In genomic region chr2:127511917-127512316, GRCh38 we compare ENCODE assay signal across 21 cellular contexts. TPM values are rescaled to one million over a fixed set of nuclear protein-coding genes. Genes with fewer than 3 reads are reported as not detected.
DNase-seq lines count a peak whose midpoint lies in the region; ATAC-seq, FAIRE-seq and TF ChIP-seq lines count a peak whose summit lies in the region.
"Had no signal": no experiment of that assay in that cellular context is flagged by ENCODE, and none has a peak within 500 bp of the region (broad histone marks: within the 10 kb centered on the region; RNA-seq: fewer than 3 reads in every experiment).

No MANE protein-coding gene starts in this region.

- H3K4me3 Mint-ChIP-seq in WTC11 = no peak overlapping the region
- no peak overlapping the region for H3K4me3 Mint-ChIP-seq in mesothelial cell of epicardium
- H3K4me3 Mint-ChIP-seq in T-cell = no peak overlapping the region

- intact Hi-C loops in HepG2 (cut with micrococcal nuclease; ENCODE audit: unreplicated experiment) (loop anchor here (2.0 kb wide), 1 partner anchor 15 kb away; the partner anchor contains the start of gene IWS1), right lobe of liver (cut with DNase I) (no loop called here)

- H3K27ac ChIP-seq in HepG2 (ENCODE audit: extremely low read length, insufficient read depth, low read length) = peak overlapping the region; percentile 60
- no peak overlapping the region for H3K27ac ChIP-seq in right lobe of liver
- H3K27ac ChIP-seq: adrenal gland had no signal

- H3K4me3 ChIP-seq in HepG2 (replicated peaks in 1 of 3; ENCODE audit: insufficient read depth in 1 of 3, low read depth in 2 of 3, low read length in 3 of 3) (no peak overlapping the region), right lobe of liver (no peak overlapping the region)
- H3K4me3 ChIP-seq: adrenal gland, GM12878, uterus had no signal

- peaks cover 96% of the 10 kb centered on the region for H3K79me2 ChIP-seq in HepG2 (ENCODE audit: insufficient read depth, low read length)

- H3K27me3 ChIP-seq in HepG2 (ENCODE audit: control insufficient read depth in 1 of 2, insufficient read depth in 2 of 2, low read length in 2 of 2) (no peaks in the 10 kb centered on the region), right lobe of liver (no peaks in the 10 kb centered on the region)
- H3K27me3 ChIP-seq: adrenal gland, uterus had no signal

- DNase-seq in HepG2 (ENCODE audit: low spot score) = no peak
- no peak for DNase-seq in right lobe of liver
- DNase-seq in WTC11 (ENCODE audit: low spot score) = no peak
- no peak for DNase-seq in mesothelial cell of epicardium (ENCODE audit: low spot score in 2 of 2, unreplicated experiment in 2 of 2)
- no peak for DNase-seq in T-cell
- DNase-seq in NCI-H2171 treated with DMSO at 0.1 percent for 48 hours (lab: John Stamatoyannopoulos, UW) = no peak
- no peak for DNase-seq in NCI-H1105 (lab: John Stamatoyannopoulos, UW)
- DNase-seq: activated CD4-positive, alpha-beta T cell treated with anti-CD3 and anti-CD28 coated beads for 4 hours; activated effector memory CD4-positive, alpha-beta T cell treated with Interleukin-2 at 50 U/mL for 16 hours; adrenal gland; cortex of kidney; DMS79; head of caudate nucleus; NCI-H187 treated with DMSO at 0.1 percent for 48 hours; NCI-H2227 treated with DMSO at 0.1 percent for 48 hours; SW 1271; uterus had no signal

- TF ChIP-seq EP300 in HepG2 (IDR thresholded peaks at IDR 0.05; ENCODE audit: low read depth in 2 of 2, low read length in 2 of 2) (no peak), HepG2 (CRISPR knock-in tag; IDR thresholded peaks at IDR 0.05; ENCODE audit: borderline replicate concordance) (no peak)

- in situ Hi-C loops in HepG2 (cut with HindIII; ENCODE audit: extremely low pct_ligation_motif_present, low pct_unique_long_range_greater_than_20kb) = no loop called here

- BruUV-seq in HepG2 (replicated peaks; lab: Mats Ljungman, UMichigan) = no TSS peak

- H3K36me3 Mint-ChIP-seq in WTC11 = peaks cover 6% of the 10 kb centered on the region
- H3K36me3 Mint-ChIP-seq in mesothelial cell of epicardium = peaks cover 6% of the 10 kb centered on the region
- H3K36me3 Mint-ChIP-seq in T-cell = peaks cover 36% of the 10 kb centered on the region

- ATAC-seq in HepG2 (no peak), right lobe of liver (no peak), WTC11 (no peak), T-cell (replicated peaks in 1 of 4) (no peak), GM21447 (IDR thresholded peaks at IDR 0.05; ENCODE audit: unreplicated experiment) (no peak)
- ATAC-seq: GM12878 had no signal

- peak overlapping the region; percentile 4; the same call in 1 of the 2 replicates for H3K4me2 ChIP-seq in HepG2 (ENCODE audit: low read depth, low read length)

- H3K36me3 ChIP-seq in HepG2 (replicated peaks in 1 of 2; ENCODE audit: control insufficient read depth in 1 of 2, insufficient read depth in 2 of 2, low read length in 2 of 2) = peaks cover 12 to 44% of the 10 kb centered on the region in 2 experiments
- H3K36me3 ChIP-seq in right lobe of liver = peaks cover 0 to 12% (median 0%) of the 10 kb centered on the region in 4 donors
- H3K36me3 ChIP-seq: uterus had no signal

- no peak overlapping the region for H2AFZ ChIP-seq in HepG2 (ENCODE audit: low read length)

- CTCF ChIA-PET in HepG2 (lab: Yijun Ruan, JAX; ENCODE audit: low intra/inter-chr PET ratio, low total read pairs) = no interaction called here
- CTCF ChIA-PET in WTC11 (lab: Charles Lee) = no interaction called here
- CTCF ChIA-PET in T-cell (lab: Charles Lee) = no interaction called here

- H3K27ac Mint-ChIP-seq in WTC11 (peak overlapping the region; percentile 28; the same call in 1 of the 2 replicates), mesothelial cell of epicardium (peak overlapping the region; percentile 35), T-cell (peak overlapping the region in 1 of 2 donors; percentile 13)

- TF ChIP-seq CTCF in HepG2 (CRISPR knock-in tag; IDR thresholded peaks at IDR 0.05) (no peak), right lobe of liver (IDR thresholded peaks at IDR 0.05) (no peak), WTC11 (IDR thresholded peaks at IDR 0.05) (no peak), mesothelial cell of epicardium (IDR thresholded peaks at IDR 0.05; ENCODE audit: unreplicated experiment) (no peak)

- TF ChIP-seq POLR2A in HepG2 (IDR thresholded peaks at IDR 0.05; ENCODE audit: insufficient read depth in 1 of 2, low read depth in 2 of 2, low read length in 2 of 2) (no peak), right lobe of liver (IDR thresholded peaks at IDR 0.05) (no peak)

- 95% methylated on average over 1 of the region's 1 CpG for WGBS in HepG2 (ENCODE audit: low lambda C conversion rate)
- 38% methylated on average over 1 of the region's 1 CpG for WGBS in right lobe of liver (ENCODE audit: insufficient coverage, low coverage, low lambda C conversion rate, missing lambda C conversion rate)

- H3K9ac ChIP-seq in HepG2 (ENCODE audit: insufficient read depth, low read depth, low read length) = no peak overlapping the region

- H4K20me1 ChIP-seq in HepG2 (ENCODE audit: insufficient read depth, low read length) = peaks cover 54% of the 10 kb centered on the region

- H3K4me1 ChIP-seq in HepG2 (ENCODE audit: insufficient read depth, low read length) (peaks cover 60% of the 10 kb centered on the region), right lobe of liver (peaks cover 0 to 26% (median 6%) of the 10 kb centered on the region in 4 donors)

- H3K27me3 Mint-ChIP-seq in WTC11 (ENCODE audit: low read depth) = no peaks in the 10 kb centered on the region
- H3K27me3 Mint-ChIP-seq in mesothelial cell of epicardium (ENCODE audit: low read depth) = no peaks in the 10 kb centered on the region
- H3K27me3 Mint-ChIP-seq in T-cell = no peaks in the 10 kb centered on the region

- no peaks in the 10 kb centered on the region for H3K9me3 ChIP-seq in HepG2 (ENCODE audit: low read length)
- H3K9me3 ChIP-seq in right lobe of liver = no peaks in the 10 kb centered on the region
- H3K9me3 ChIP-seq: adrenal gland, uterus had no signal

- POLR2A ChIA-PET in HepG2 (lab: Yijun Ruan, JAX) = interaction anchor here (7.1 kb wide), 1 partner anchor 14 kb away, joined by 41 read pairs; the partner anchor contains the start of gene IWS1
- POLR2A ChIA-PET in WTC11 (lab: Charles Lee) = no interaction called here
- POLR2A ChIA-PET in T-cell (lab: Charles Lee) = interaction anchor here in 1 of 2 donors (1.0 kb wide), 1 partner anchor 17 kb away, joined by 5 read pairs; no protein-coding TSS in a partner anchor

- H3K4me1 Mint-ChIP-seq in WTC11 = peaks cover 44% of the 10 kb centered on the region
- H3K4me1 Mint-ChIP-seq in mesothelial cell of epicardium = peaks cover 15% of the 10 kb centered on the region
- H3K4me1 Mint-ChIP-seq in T-cell = peaks cover 94 to 97% (median 95%) of the 10 kb centered on the region in 3 donors

- no peaks in the 10 kb centered on the region for H3K9me3 Mint-ChIP-seq in WTC11
- no peaks in the 10 kb centered on the region for H3K9me3 Mint-ChIP-seq in mesothelial cell of epicardium
- no peaks in the 10 kb centered on the region for H3K9me3 Mint-ChIP-seq in T-cell

- no peak for TF ChIP-seq RAD21 in HepG2 (CRISPR knock-in tag; IDR thresholded peaks at IDR 0.05)

- no peak for FAIRE-seq in HepG2 (lab: Jason Lieb, UNC)
- FAIRE-seq: GM12878, HTR-8/SVneo, TTC549 had no signal

RNA-seq across cellular contexts. Expression of gene IWS1, which starts 14.4 kb away (rescaled TPM):
- total RNA-seq in HepG2 (2016; rRNA removed; fragmentation: Illumina TruSeq; extraction: Trizol) = 62.3 and 90.2 TPM in 2 replicates
- 6.7 and 7.7 TPM in 2 replicates for total RNA-seq in HepG2 (2016; cell fraction: cytosol; rRNA removed; fragmentation: Illumina TruSeq; extraction: Trizol; ENCODE audit: low read depth)
- 62.9 and 85.5 TPM in 2 replicates for total RNA-seq in HepG2 (2016; cell fraction: insoluble cytoplasmic fraction; rRNA removed; fragmentation: Illumina TruSeq; extraction: Trizol)
- 17.1 and 18.1 TPM in 2 replicates for total RNA-seq in HepG2 (2016; cell fraction: membrane; rRNA removed; fragmentation: Illumina TruSeq; extraction: Trizol)
- 52.7 and 54.8 TPM in 2 replicates for total RNA-seq in HepG2 (2016; cell fraction: nucleus; rRNA removed; fragmentation: Illumina TruSeq; extraction: Trizol)
- 25.7 and 28.9 TPM in 2 replicates for polyA plus RNA-seq in HepG2 (2011; rRNA removed)
- 16.1 and 24.8 TPM in 2 replicates for polyA plus RNA-seq in HepG2 (2011; cell fraction: cytosol; rRNA removed)
- 17.9 and 22.5 TPM in 2 replicates for polyA plus RNA-seq in HepG2 (2011; cell fraction: nucleus; rRNA removed)
- polyA plus RNA-seq in HepG2 (2012) = 43.1 and 48.6 TPM in 2 replicates
- polyA plus RNA-seq in HepG2 (2016; cell fraction: cytosol; fragmentation: Illumina TruSeq; extraction: Trizol; ENCODE audit: low read depth) = 4.3 and 4.7 TPM in 2 replicates
- polyA plus RNA-seq in HepG2 (2016; cell fraction: insoluble cytoplasmic fraction; fragmentation: Illumina TruSeq; extraction: Trizol; ENCODE audit: low read depth) = 87.1 and 88.3 TPM in 2 replicates
- 9.9 and 10.2 TPM in 2 replicates for polyA plus RNA-seq in HepG2 (2016; cell fraction: membrane; fragmentation: Illumina TruSeq; extraction: Trizol; ENCODE audit: low read depth)
- polyA plus RNA-seq in HepG2 (2016; cell fraction: nucleus; fragmentation: Illumina TruSeq; extraction: Trizol; ENCODE audit: insufficient read depth, low read depth) = 60.9 and 64.3 TPM in 2 replicates
- 7.4 and 11.6 TPM in 2 replicates for polyA minus RNA-seq in HepG2 (2011; rRNA and poly(A)+ RNA removed; ENCODE audit: low replicate concordance)
- 28.7 and 30.0 TPM in 2 replicates for polyA minus RNA-seq in HepG2 (2011; cell fraction: cytosol; rRNA and poly(A)+ RNA removed)
- 43.5 and 63.2 TPM in 2 replicates for polyA minus RNA-seq in HepG2 (2011; cell fraction: nucleus; rRNA and poly(A)+ RNA removed)
- 10 to 100 TPM; 15.7 to 27.9 (median 20.1) TPM for total RNA-seq in right lobe of liver
- total RNA-seq in WTC11 (2021) = 69.2 to 70.5 TPM (median 69.3 TPM) in 3 replicates
- total RNA-seq in mesothelial cell of epicardium = 47.0 to 47.9 TPM (median 47.6 TPM) in 3 replicates
- total RNA-seq in T-cell = 10 to 100 TPM; 20.8 to 47.1 (median 42.6) TPM

RNA-seq across cellular contexts. Expression of gene MYO7B, which starts 23.6 kb away (rescaled TPM):
- total RNA-seq in HepG2 (2016; rRNA removed; fragmentation: Illumina TruSeq; extraction: Trizol) = not detected in 2 replicates
- not detected in 2 replicates for total RNA-seq in HepG2 (2016; cell fraction: cytosol; rRNA removed; fragmentation: Illumina TruSeq; extraction: Trizol; ENCODE audit: low read depth)
- total RNA-seq in HepG2 (2016; cell fraction: insoluble cytoplasmic fraction; rRNA removed; fragmentation: Illumina TruSeq; extraction: Trizol) = not detected in 2 replicates
- total RNA-seq in HepG2 (2016; cell fraction: membrane; rRNA removed; fragmentation: Illumina TruSeq; extraction: Trizol) = not detected in 2 replicates
- total RNA-seq in HepG2 (2016; cell fraction: nucleus; rRNA removed; fragmentation: Illumina TruSeq; extraction: Trizol) = not detected in 2 replicates
- 0.03 TPM in 1 of 2 replicates, not detected in the other for polyA plus RNA-seq in HepG2 (2011; rRNA removed)
- 0.01 TPM in 1 of 2 replicates, not detected in the other for polyA plus RNA-seq in HepG2 (2011; cell fraction: cytosol; rRNA removed)
- 0.11 and 0.12 TPM in 2 replicates for polyA plus RNA-seq in HepG2 (2011; cell fraction: nucleus; rRNA removed)
- polyA plus RNA-seq in HepG2 (2012) = not detected in 2 replicates
- polyA plus RNA-seq in HepG2 (2016; cell fraction: cytosol; fragmentation: Illumina TruSeq; extraction: Trizol; ENCODE audit: low read depth) = not detected in 2 replicates
- not detected in 2 replicates for polyA plus RNA-seq in HepG2 (2016; cell fraction: insoluble cytoplasmic fraction; fragmentation: Illumina TruSeq; extraction: Trizol; ENCODE audit: low read depth)
- polyA plus RNA-seq in HepG2 (2016; cell fraction: membrane; fragmentation: Illumina TruSeq; extraction: Trizol; ENCODE audit: low read depth) = not detected in 2 replicates
- not detected in 2 replicates for polyA plus RNA-seq in HepG2 (2016; cell fraction: nucleus; fragmentation: Illumina TruSeq; extraction: Trizol; ENCODE audit: insufficient read depth, low read depth)
- polyA minus RNA-seq in HepG2 (2011; rRNA and poly(A)+ RNA removed; ENCODE audit: low replicate concordance) = 0.02 TPM in 1 of 2 replicates, not detected in the other
- not detected in 2 replicates for polyA minus RNA-seq in HepG2 (2011; cell fraction: cytosol; rRNA and poly(A)+ RNA removed)
- not detected in 2 replicates for polyA minus RNA-seq in HepG2 (2011; cell fraction: nucleus; rRNA and poly(A)+ RNA removed)
- 1 to 10 TPM in 2 of 6 experiments, under 1 TPM in 3, not detected in 1; 0.21 to 2.7 (median 0.37) TPM for total RNA-seq in right lobe of liver
- 0.02 TPM in 1 of 3 replicates, not detected in the others for total RNA-seq in WTC11 (2021)
- 0.04 to 0.55 TPM (median 0.25 TPM) in 3 replicates for total RNA-seq in mesothelial cell of epicardium
- under 1 TPM in 4 of 5 donors, not detected in 1; 0.13 to 0.96 (median 0.28) TPM for total RNA-seq in T-cell
